In the genomic region with DNA sequence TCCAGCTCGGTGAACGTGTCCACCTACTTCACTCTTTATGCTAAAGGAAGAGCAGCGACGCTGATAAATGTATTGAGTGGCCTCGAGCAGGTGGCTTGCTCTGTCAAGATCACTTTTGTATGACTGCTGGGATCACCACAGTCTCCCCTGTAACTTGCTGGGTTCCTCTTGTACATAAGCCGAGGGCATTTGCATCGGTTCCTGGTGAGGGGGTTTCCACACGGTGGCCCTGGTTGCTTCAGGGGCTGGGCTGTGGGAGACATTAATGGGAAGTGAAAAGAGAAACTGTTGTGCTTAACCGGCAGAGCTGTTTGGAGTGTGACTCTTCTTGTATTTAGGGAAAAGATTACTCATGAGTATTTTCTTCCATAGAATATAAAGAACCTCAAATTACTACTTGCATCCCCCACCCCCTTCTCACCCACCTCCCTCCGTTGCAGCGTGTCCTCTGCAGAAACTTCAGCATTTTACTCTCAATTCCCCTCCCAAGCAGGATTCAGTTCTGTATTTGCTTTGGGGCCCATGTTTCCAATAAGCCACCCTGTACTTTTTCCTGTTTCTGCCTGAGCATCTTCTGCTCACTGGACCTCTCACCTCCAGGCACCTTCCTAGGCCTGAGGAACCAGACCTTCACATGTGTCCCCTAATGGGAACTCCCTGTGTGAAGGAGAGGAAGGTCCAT, we compare ENCODE assay signal across 1 cellular context.
TF ChIP-seq lines count a peak whose summit lies in the region.

No MANE protein-coding gene starts in this region.

TF ChIP-seq in GM12878, 131 proteins besides CTCF, POLR2A, EP300 and RAD21 (continued from another document):
- TF ChIP-seq PRDM15 (CRISPR knock-in tag; IDR thresholded peaks at IDR 0.05) (no peak), NFYA (IDR thresholded peaks at IDR 0.05; ENCODE audit: borderline replicate concordance, low read depth, low read length) (no peak), E2F4 (IDR thresholded peaks at IDR 0.05; ENCODE audit: low read depth, low read length) (no peak), SPI1 (IDR thresholded peaks at IDR 0.05; ENCODE audit: borderline replicate concordance, insufficient read depth, low read depth, low read length) (peak; percentile 97), SMAD5 (IDR thresholded peaks at IDR 0.05; ENCODE audit: low read depth) (peak; percentile 31; the same call in 1 of the 2 replicates)
- TF ChIP-seq, protein P1, sequence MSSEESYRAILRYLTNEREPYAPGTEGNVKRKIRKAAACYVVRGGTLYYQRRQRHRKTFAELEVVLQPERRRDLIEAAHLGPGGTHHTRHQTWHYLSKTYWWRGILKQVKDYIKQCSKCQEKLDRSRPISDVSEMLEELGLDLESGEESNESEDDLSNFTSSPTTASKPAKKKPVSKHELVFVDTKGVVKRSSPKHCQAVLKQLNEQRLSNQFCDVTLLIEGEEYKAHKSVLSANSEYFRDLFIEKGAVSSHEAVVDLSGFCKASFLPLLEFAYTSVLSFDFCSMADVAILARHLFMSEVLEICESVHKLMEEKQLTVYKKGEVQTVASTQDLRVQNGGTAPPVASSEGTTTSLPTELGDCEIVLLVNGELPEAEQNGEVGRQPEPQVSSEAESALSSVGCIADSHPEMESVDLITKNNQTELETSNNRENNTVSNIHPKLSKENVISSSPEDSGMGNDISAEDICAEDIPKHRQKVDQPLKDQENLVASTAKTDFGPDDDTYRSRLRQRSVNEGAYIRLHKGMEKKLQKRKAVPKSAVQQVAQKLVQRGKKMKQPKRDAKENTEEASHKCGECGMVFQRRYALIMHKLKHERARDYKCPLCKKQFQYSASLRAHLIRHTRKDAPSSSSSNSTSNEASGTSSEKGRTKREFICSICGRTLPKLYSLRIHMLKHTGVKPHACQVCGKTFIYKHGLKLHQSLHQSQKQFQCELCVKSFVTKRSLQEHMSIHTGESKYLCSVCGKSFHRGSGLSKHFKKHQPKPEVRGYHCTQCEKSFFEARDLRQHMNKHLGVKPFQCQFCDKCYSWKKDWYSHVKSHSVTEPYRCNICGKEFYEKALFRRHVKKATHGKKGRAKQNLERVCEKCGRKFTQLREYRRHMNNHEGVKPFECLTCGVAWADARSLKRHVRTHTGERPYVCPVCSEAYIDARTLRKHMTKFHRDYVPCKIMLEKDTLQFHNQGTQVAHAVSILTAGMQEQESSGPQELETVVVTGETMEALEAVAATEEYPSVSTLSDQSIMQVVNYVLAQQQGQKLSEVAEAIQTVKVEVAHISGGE (CRISPR knock-in tag; IDR thresholded peaks at IDR 0.05) = no peak
